2 cellular contexts compared by ENCODE assay signal in genomic region chr5:81853005-81853357, GRCh38.
TF ChIP-seq lines count a peak whose summit lies in the region.

No MANE protein-coding gene starts in this region.

TF ChIP-seq in SK-N-SH, 30 proteins besides CTCF, POLR2A, EP300 and RAD21 (continued from another document):
- TF ChIP-seq REST (IDR thresholded peaks at IDR 0.05; ENCODE audit: low read depth, low read length) = no peak
- TF ChIP-seq RFX5 (IDR thresholded peaks at IDR 0.05; ENCODE audit: low read length) = no peak
- TF ChIP-seq SMC3 (IDR thresholded peaks at IDR 0.05; ENCODE audit: low read depth, low read length) = no peak
- TF ChIP-seq MAX (IDR thresholded peaks at IDR 0.05; ENCODE audit: low read depth) = no peak
- no peak for TF ChIP-seq ZBTB33 (IDR thresholded peaks at IDR 0.05; ENCODE audit: borderline replicate concordance, low read depth)
- no peak for TF ChIP-seq TAF1 (IDR thresholded peaks at IDR 0.05; ENCODE audit: borderline replicate concordance, low read depth, low read length)
- no peak for TF ChIP-seq MEF2A (IDR thresholded peaks at IDR 0.05; ENCODE audit: borderline replicate concordance, low read depth)
- TF ChIP-seq USF2 (IDR thresholded peaks at IDR 0.05; ENCODE audit: borderline replicate concordance, low read depth, low read length) = no peak

TF ChIP-seq in SK-N-SH treated with all-trans-retinoic acid at 6 μM for 48 hours, 23 proteins besides CTCF, POLR2A, EP300 and RAD21 (continued from another document):
- TF ChIP-seq TCF4 (CRISPR knock-in tag; IDR thresholded peaks at IDR 0.05; ENCODE audit: borderline replicate concordance) (no peak), ZFP30 (CRISPR knock-in tag; IDR thresholded peaks at IDR 0.05) (no peak), SNAI2 (CRISPR knock-in tag; IDR thresholded peaks at IDR 0.05) (no peak), PPARA (CRISPR knock-in tag; IDR thresholded peaks at IDR 0.05; ENCODE audit: borderline replicate concordance) (no peak), ZNF70 (CRISPR knock-in tag; IDR thresholded peaks at IDR 0.05) (no peak), TSHZ2 (CRISPR knock-in tag; IDR thresholded peaks at IDR 0.05) (no peak), RARB (CRISPR knock-in tag; IDR thresholded peaks at IDR 0.05) (no peak), POU6F1 (CRISPR knock-in tag; IDR thresholded peaks at IDR 0.05; ENCODE audit: borderline replicate concordance, low read depth) (no peak), ZC3H10 (CRISPR knock-in tag; IDR thresholded peaks at IDR 0.05) (no peak)
